ENCODE assay signal across 12 cellular contexts in the genomic region with DNA sequence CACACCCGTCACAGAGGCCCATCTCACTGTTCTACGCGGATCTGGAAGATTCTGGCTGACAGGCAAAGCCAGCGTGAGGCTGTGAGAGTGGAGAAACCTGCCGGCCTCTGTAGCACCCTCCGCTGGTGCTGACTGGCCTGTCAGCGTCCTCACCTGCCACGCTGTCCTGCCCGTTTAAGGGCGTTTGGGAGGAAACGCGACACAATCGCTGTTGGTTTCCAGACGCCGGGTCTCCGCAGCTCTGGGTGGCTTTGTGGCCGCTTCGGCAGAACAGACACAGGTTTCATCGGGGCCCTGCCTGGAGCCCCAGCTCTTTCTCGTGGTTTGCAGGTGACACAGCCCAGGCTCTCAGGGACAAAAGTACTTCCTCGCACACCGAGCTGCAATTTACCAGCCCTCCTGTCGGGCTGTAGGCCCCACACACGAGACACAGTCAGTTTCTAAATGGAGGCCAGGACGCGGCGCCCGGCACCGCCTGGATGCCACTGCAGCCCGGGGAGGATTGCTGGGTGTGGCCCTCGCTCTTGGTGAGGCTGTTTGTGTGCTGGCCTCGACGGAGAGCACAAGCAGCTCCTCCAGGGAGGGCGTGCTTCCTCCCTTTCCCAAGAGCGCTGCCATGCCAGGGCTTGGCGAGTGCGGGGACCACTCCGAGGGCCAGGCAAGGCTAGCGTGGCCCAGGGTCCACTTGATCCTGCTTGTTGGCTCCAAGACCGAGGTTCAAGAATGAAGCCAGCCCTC.
"Had no signal": no experiment of that assay in that cellular context is flagged by ENCODE, and none has a peak within 500 bp of the region (broad histone marks: within the 10 kb centered on the region; RNA-seq: fewer than 3 reads in every experiment).

No MANE protein-coding gene starts in this region.

- H3K27me3 ChIP-seq: colonic mucosa, vagina had no signal

- H3K36me3 ChIP-seq: colonic mucosa, esophagus squamous epithelium, tibial nerve, vagina had no signal

- H3K9me3 ChIP-seq: colonic mucosa, esophagus squamous epithelium, vagina had no signal

- H3K4me1 ChIP-seq: colonic mucosa, tibial nerve, vagina had no signal

- H3K27ac ChIP-seq: colonic mucosa, esophagus squamous epithelium, tibial nerve, vagina had no signal

- DNase-seq: activated CD4-positive, alpha-beta T cell treated with anti-CD3 and anti-CD28 coated beads, Interleukin-2, amount 50 U/mL, for 1 hour; activated CD8-positive, alpha-beta memory T cell treated with anti-CD3 and anti-CD28 coated beads for 24 hours; activated naive CD4-positive, alpha-beta T cell treated with anti-CD3 and anti-CD28 coated beads, Interleukin-2, amount 50 U/mL, for 16 hours; caudate nucleus; colonic mucosa; esophagus squamous epithelium; glutamatergic neuron; hypothalamus; mesenchymal stem cell; naive thymus-derived CD8-positive, alpha-beta T cell had no signal

- H3K4me3 ChIP-seq: colonic mucosa, esophagus squamous epithelium, tibial nerve, vagina had no signal
